16 cellular contexts compared by ENCODE assay signal in genomic region chr5:125154321-125154811, GRCh38.
"Had no signal": no experiment of that assay in that cellular context is flagged by ENCODE, and none has a peak within 500 bp of the region (broad histone marks: within the 10 kb centered on the region; RNA-seq: fewer than 3 reads in every experiment).

No MANE protein-coding gene starts in this region.

- H3K4me1 Mint-ChIP-seq: activated CD4-positive, alpha-beta T cell treated with anti-CD3 and anti-CD28 coated beads for 36 hours; activated naive CD8-positive, alpha-beta T cell treated with anti-CD3 and anti-CD28 coated beads, Interleukin-2, amount 50 U/mL, for 24 hours had no signal

- H3K27me3 ChIP-seq: gastrocnemius medialis, left lung, upper lobe of right lung had no signal

- H3K9me3 ChIP-seq: gastrocnemius medialis, left lung, upper lobe of right lung had no signal

- H3K27ac ChIP-seq: gastrocnemius medialis, upper lobe of right lung had no signal

- DNase-seq: activated CD4-positive, alpha-beta T cell treated with anti-CD3 and anti-CD28 coated beads for 36 hours; activated CD8-positive, alpha-beta memory T cell treated with anti-CD3 and anti-CD28 coated beads, Interleukin-2, amount 50 U/mL, for 4 hours; activated CD8-positive, alpha-beta T cell treated with anti-CD3 and anti-CD28 coated beads for 36 hours; activated naive CD8-positive, alpha-beta T cell treated with anti-CD3 and anti-CD28 coated beads, Interleukin-2, amount 50 U/mL, for 24 hours; activated T-cell treated with anti-CD3 and anti-CD28 coated beads, Interleukin-2, amount 50 U/mL, for 72 hours; central memory CD4-positive, alpha-beta T cell; effector memory CD8-positive, alpha-beta T cell; gastrocnemius medialis; left lung; nephron progenitor cell; stimulated activated CD4-positive, alpha-beta T cell treated with anti-CD3 and anti-CD28 coated beads, Interleukin-2, amount 100 ng/mL, for 48 hours; stimulated activated naive CD8-positive, alpha-beta T cell treated with anti-CD3 and anti-CD28 coated beads, Interleukin-15, Interleukin-2, amounts not matched to agents 100 U/mL and 50 U/mL, for 24 hours; SW 1271; T-helper 9 cell; upper lobe of right lung had no signal

- H3K4me3 ChIP-seq: gastrocnemius medialis, left lung, upper lobe of right lung had no signal

- H3K9me3 Mint-ChIP-seq: nephron progenitor cell had no signal

- H3K27me3 Mint-ChIP-seq: activated CD8-positive, alpha-beta T cell treated with anti-CD3 and anti-CD28 coated beads for 36 hours; effector memory CD8-positive, alpha-beta T cell had no signal

- H3K4me1 ChIP-seq: gastrocnemius medialis, upper lobe of right lung had no signal

- ATAC-seq: activated CD4-positive, alpha-beta T cell treated with anti-CD3 and anti-CD28 coated beads for 36 hours; activated CD8-positive, alpha-beta T cell treated with anti-CD3 and anti-CD28 coated beads for 36 hours; activated naive CD8-positive, alpha-beta T cell treated with anti-CD3 and anti-CD28 coated beads, Interleukin-2, amount 50 U/mL, for 24 hours; activated T-cell treated with anti-CD3 and anti-CD28 coated beads, Interleukin-2, amount 50 U/mL, for 72 hours; effector memory CD8-positive, alpha-beta T cell; gastrocnemius medialis; left lung; stimulated activated naive CD8-positive, alpha-beta T cell treated with anti-CD3 and anti-CD28 coated beads, Interleukin-15, Interleukin-2, amounts not matched to agents 100 U/mL and 50 U/mL, for 24 hours; upper lobe of right lung had no signal

- H3K36me3 ChIP-seq: gastrocnemius medialis, left lung, upper lobe of right lung had no signal

- H3K27ac Mint-ChIP-seq: activated CD4-positive, alpha-beta T cell treated with anti-CD3 and anti-CD28 coated beads for 36 hours; activated CD8-positive, alpha-beta T cell treated with anti-CD3 and anti-CD28 coated beads for 36 hours; activated naive CD8-positive, alpha-beta T cell treated with anti-CD3 and anti-CD28 coated beads, Interleukin-2, amount 50 U/mL, for 24 hours; activated T-cell treated with anti-CD3 and anti-CD28 coated beads, Interleukin-2, amount 50 U/mL, for 72 hours; dendritic cell treated with granulocyte-macrophage colony-stimulating factor and Interleukin-4, amounts not matched to agents 40 ng/mL and 50 ng/mL, for 4 days; effector memory CD8-positive, alpha-beta T cell had no signal

- H3K4me3 Mint-ChIP-seq: activated CD4-positive, alpha-beta T cell treated with anti-CD3 and anti-CD28 coated beads for 36 hours; activated CD8-positive, alpha-beta T cell treated with anti-CD3 and anti-CD28 coated beads for 36 hours; activated naive CD8-positive, alpha-beta T cell treated with anti-CD3 and anti-CD28 coated beads, Interleukin-2, amount 50 U/mL, for 24 hours; activated T-cell treated with anti-CD3 and anti-CD28 coated beads, Interleukin-2, amount 50 U/mL, for 72 hours; dendritic cell treated with granulocyte-macrophage colony-stimulating factor and Interleukin-4, amounts not matched to agents 40 ng/mL and 50 ng/mL, for 4 days; effector memory CD8-positive, alpha-beta T cell; nephron progenitor cell had no signal
